Comparison of ENCODE assay signal across 8 cellular contexts in genomic region chr5:14270212-14270702, GRCh38.
A peak's percentile ranks its signal among the peaks of the same experiment; 100 is the strongest.
DNase-seq lines count a peak whose midpoint lies in the region; ATAC-seq and TF ChIP-seq lines count a peak whose summit lies in the region.

No MANE protein-coding gene starts in this region.

- DNase-seq in Ammon's horn (ENCODE audit: low spot score) (peak; percentile 77), HT-29 (ENCODE audit: low spot score) (peak; percentile 74), NCI-H748 (lab: John Stamatoyannopoulos, UW; ENCODE audit: unreplicated experiment) (peak; percentile 89), islet precursor cell (peak; percentile 93), suprapubic skin (ENCODE audit: low spot score in 2 of 2) (no peak)

- H3K36me3 ChIP-seq in suprapubic skin: no peaks in the 10 kb centered on the region

- H3K4me1 ChIP-seq in suprapubic skin: peaks cover 31% of the 10 kb centered on the region

- no peak overlapping the region for H3K4me3 ChIP-seq in suprapubic skin

- H3K4me3 Mint-ChIP-seq in brain: peak overlapping the region; percentile 17 to 51 (median 33)

- 21% methylated on average over 3 of the region's 3 CpGs for WGBS in suprapubic skin

- H3K27ac ChIP-seq in suprapubic skin: no peak overlapping the region

- H3K27me3 Mint-ChIP-seq in brain: no peaks in the 10 kb centered on the region

- ATAC-seq in GM18907 (IDR thresholded peaks at IDR 0.05; ENCODE audit: unreplicated experiment) (peak; percentile 55), GM21737 (IDR thresholded peaks at IDR 0.05; ENCODE audit: unreplicated experiment) (no peak)

- no peak for TF ChIP-seq POLR2A in suprapubic skin (IDR thresholded peaks at IDR 0.05)

- peak overlapping the region; percentile 57 to 94 (median 84) for H3K27ac Mint-ChIP-seq in brain

- TF ChIP-seq EP300 in suprapubic skin (IDR thresholded peaks at IDR 0.05): no peak

- no peaks in the 10 kb centered on the region for H3K9me3 Mint-ChIP-seq in brain

- H3K9me3 ChIP-seq in suprapubic skin: no peaks in the 10 kb centered on the region

- TF ChIP-seq CTCF in brain (conservative IDR thresholded peaks at IDR 0.05) (peak; percentile 72 to 85), suprapubic skin (IDR thresholded peaks at IDR 0.05) (peak; percentile 44 to 74)

- peaks cover 17% of the 10 kb centered on the region for H3K36me3 Mint-ChIP-seq in brain

- H3K4me1 Mint-ChIP-seq in brain: peaks cover 83% of the 10 kb centered on the region

- no peaks in the 10 kb centered on the region for H3K27me3 ChIP-seq in suprapubic skin

Comparison
In these comparisons a context has a peak if more than half of its experiments do, and no peak if none do; other contexts are left out.
1. DNase-seq: peak in Ammon's horn (single experiment), HT-29 (single experiment), NCI-H748 (single experiment) and islet precursor cell (single experiment); none in suprapubic skin (0 of 2).